8 cellular contexts compared by ENCODE assay signal in the genomic region with DNA sequence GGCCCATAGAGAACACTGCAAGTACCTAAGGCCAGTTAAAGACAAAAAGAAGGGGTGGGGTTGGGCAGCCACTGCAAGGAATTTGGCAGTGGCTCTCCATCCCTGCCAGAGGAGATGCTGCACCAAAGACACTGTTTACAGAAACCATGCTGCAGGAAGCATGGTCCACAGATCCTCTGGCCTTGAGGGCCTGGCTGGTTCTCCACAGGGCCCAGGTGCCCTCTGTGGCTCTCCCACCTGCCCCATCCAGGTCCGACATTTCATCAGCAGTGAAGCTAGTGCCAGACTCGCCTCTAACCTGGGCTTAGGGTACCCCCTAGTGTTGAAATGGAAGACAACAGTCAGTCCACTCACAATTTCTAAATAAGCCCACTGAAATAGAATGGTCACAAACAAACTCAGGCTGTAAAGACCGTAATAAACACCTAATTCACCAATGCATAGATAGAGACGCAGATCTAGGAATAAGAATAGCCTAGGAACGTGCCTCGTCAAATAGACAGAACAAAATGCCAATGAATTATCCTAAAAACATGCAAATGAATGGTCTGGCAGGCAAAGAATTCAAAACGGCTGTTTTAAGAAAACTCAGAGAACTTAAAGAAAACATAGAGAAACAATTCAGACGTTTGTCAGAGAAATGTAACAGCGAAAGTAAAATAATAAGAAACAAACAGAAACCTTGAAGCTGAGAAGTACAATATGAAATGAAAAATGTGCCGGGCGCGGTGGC. TPM values are rescaled to one million over a fixed set of nuclear protein-coding genes. Genes with fewer than 3 reads are reported as not detected.
A peak's percentile ranks its signal among the peaks of the same experiment; 100 is the strongest.
DNase-seq lines count a peak whose midpoint lies in the region; ATAC-seq and TF ChIP-seq lines count a peak whose summit lies in the region.

No MANE protein-coding gene starts in this region.

- no peak overlapping the region for H3K4me2 ChIP-seq in neuronal stem cell (ENCODE audit: insufficient read depth, low read length, poor library complexity, severe bottlenecking)

- H3K79me1 ChIP-seq in neuronal stem cell (ENCODE audit: low read depth, low read length): no peaks in the 10 kb centered on the region

- TF ChIP-seq CTCF in epithelial cell of proximal tubule (conservative IDR thresholded peaks at IDR 0.05; ENCODE audit: low read depth, low read length): peak; percentile 77

- H2BK120ac ChIP-seq in neuronal stem cell (ENCODE audit: low read depth, low read length): no peak overlapping the region

- no peak overlapping the region for H2AFZ ChIP-seq in neuronal stem cell (ENCODE audit: low read length)

- H2AK5ac ChIP-seq in neuronal stem cell (ENCODE audit: low read depth, low read length): no peak overlapping the region

- WGBS in neuronal stem cell (ENCODE audit: extremely low coverage in 2 of 2, insufficient read length in 2 of 2, insufficient replicate concordance in 1 of 2), 2 donors: no CpG with 5 or more reads among the region's 12 CpGs

- H3K4me3 ChIP-seq in H7 (ENCODE audit: insufficient read depth, low read depth, low read length) (no peak overlapping the region), epithelial cell of proximal tubule (ENCODE audit: low read depth, low read length) (no peak overlapping the region), neuronal stem cell (ENCODE audit: low read length in 2 of 2) (no peak overlapping the region)

- H3K4me1 ChIP-seq in neuronal stem cell (ENCODE audit: control insufficient read depth in 2 of 2, insufficient read depth in 1 of 2, low read depth in 1 of 2, low read length in 2 of 2): no peaks in the 10 kb centered on the region

- H2BK15ac ChIP-seq in neuronal stem cell (ENCODE audit: low read length): no peak overlapping the region

- H3K9me3 ChIP-seq in neuronal stem cell (replicated peaks in 1 of 2; ENCODE audit: control insufficient read depth in 2 of 2, insufficient read depth in 1 of 2, low read depth in 1 of 2, low read length in 2 of 2): no peaks in the 10 kb centered on the region

- no peaks in the 10 kb centered on the region for H3K27me3 ChIP-seq in H7 (ENCODE audit: control insufficient read depth, insufficient read depth, low read length)
- H3K27me3 ChIP-seq in neuronal stem cell (ENCODE audit: control insufficient read depth in 3 of 3, insufficient read depth in 3 of 3, low read depth in 1 of 3, low read length in 3 of 3): no peaks in the 10 kb centered on the region

- no peaks in the 10 kb centered on the region for H3K36me3 ChIP-seq in H7 (replicated peaks; ENCODE audit: control insufficient read depth, insufficient read depth, low read length)
- no peaks in the 10 kb centered on the region for H3K36me3 ChIP-seq in neuronal stem cell (replicated peaks in 1 of 2; ENCODE audit: control insufficient read depth in 2 of 2, insufficient read depth in 2 of 2, low read length in 2 of 2)

- H3K27ac ChIP-seq in neuronal stem cell (replicated peaks; ENCODE audit: low read length): no peak overlapping the region

- H3K18ac ChIP-seq in neuronal stem cell (ENCODE audit: low read length): no peak overlapping the region

- no peak overlapping the region for H3K4ac ChIP-seq in neuronal stem cell (ENCODE audit: low read length)

- H3K9ac ChIP-seq in neuronal stem cell (ENCODE audit: low read depth, low read length, poor library complexity): no peak overlapping the region

- H3K14ac ChIP-seq in neuronal stem cell (ENCODE audit: low read length): no peak overlapping the region

- H2BK12ac ChIP-seq in neuronal stem cell (ENCODE audit: low read length): no peak overlapping the region

- ATAC-seq in GM18867 (IDR thresholded peaks at IDR 0.05; ENCODE audit: unreplicated experiment) (no peak), GM18870 (IDR thresholded peaks at IDR 0.05; ENCODE audit: unreplicated experiment) (no peak)

- no peak overlapping the region for H4K91ac ChIP-seq in neuronal stem cell (ENCODE audit: low read depth, low read length, poor library complexity)

- DNase-seq in CD1c-positive myeloid dendritic cell (ENCODE audit: extremely low spot score): peak; percentile 79
- peak; percentile 91 for DNase-seq in H7
- DNase-seq in NCI-H345 treated with DMSO at 0.1 percent for 48 hours (lab: John Stamatoyannopoulos, UW; ENCODE audit: unreplicated experiment): peak; percentile 63
- DNase-seq in activated CD4-positive, alpha-beta T cell treated with anti-CD3 and anti-CD28 coated beads, Interleukin-2, amount 50 U/mL, for 1 hour: peak; percentile 17
- peak; percentile 6 for DNase-seq in epithelial cell of proximal tubule (ENCODE audit: low read depth)
- peak; percentile 41 for DNase-seq in neuronal stem cell (ENCODE audit: low spot score)

- no peak overlapping the region for H4K8ac ChIP-seq in neuronal stem cell (ENCODE audit: low read depth, low read length)

- H3K23ac ChIP-seq in neuronal stem cell (ENCODE audit: low read depth, low read length, poor library complexity): peak overlapping the region; percentile 67

- no peak overlapping the region for H2BK5ac ChIP-seq in neuronal stem cell (ENCODE audit: low read length)

RNA-seq across cellular contexts. Expression of gene LYPD4, which starts 23.3 kb away (rescaled TPM):
- not detected in 2 replicates for total RNA-seq in H7 (2014; rRNA removed; shearing (Covaris generic))
- total RNA-seq in epithelial cell of proximal tubule: not detected in 2 replicates
- polyA plus RNA-seq in neuronal stem cell (2013, experiment 1 of 2): not detected
- not detected for polyA plus RNA-seq in neuronal stem cell (2013, experiment 2 of 2)

RNA-seq across cellular contexts. Expression of gene DMRTC2, which starts 23.7 kb away (rescaled TPM):
- not detected in 2 replicates for total RNA-seq in H7 (2014; rRNA removed; shearing (Covaris generic))
- total RNA-seq in epithelial cell of proximal tubule: not detected in 2 replicates
- polyA plus RNA-seq in neuronal stem cell (2013, experiment 1 of 2): not detected
- not detected for polyA plus RNA-seq in neuronal stem cell (2013, experiment 2 of 2)

RNA-seq across cellular contexts. Expression of gene CEACAM3, which starts 24.8 kb away (rescaled TPM):
- not detected in 2 replicates for total RNA-seq in H7 (2014; rRNA removed; shearing (Covaris generic))
- not detected in 2 replicates for total RNA-seq in epithelial cell of proximal tubule
- polyA plus RNA-seq in neuronal stem cell (2013, experiment 1 of 2): not detected
- polyA plus RNA-seq in neuronal stem cell (2013, experiment 2 of 2): not detected

RNA-seq across cellular contexts. Expression of gene RPS19, which starts 38.9 kb away (rescaled TPM):
- 2,022 and 3,019 TPM in 2 replicates for total RNA-seq in H7 (2014; rRNA removed; shearing (Covaris generic))
- 1,573 and 1,845 TPM in 2 replicates for total RNA-seq in epithelial cell of proximal tubule
- polyA plus RNA-seq in neuronal stem cell (2013, experiment 1 of 2): 4,580 TPM
- 4,472 TPM for polyA plus RNA-seq in neuronal stem cell (2013, experiment 2 of 2)

RNA-seq across cellular contexts. Expression of gene CD79A, which starts 55.9 kb away (rescaled TPM):
- total RNA-seq in H7 (2014; rRNA removed; shearing (Covaris generic)): 0.55 TPM in 1 of 2 replicates, not detected in the other
- not detected in 2 replicates for total RNA-seq in epithelial cell of proximal tubule
- 0.67 TPM for polyA plus RNA-seq in neuronal stem cell (2013, experiment 1 of 2)
- polyA plus RNA-seq in neuronal stem cell (2013, experiment 2 of 2): 0.64 TPM

Comparison
In these comparisons a context has a peak if more than half of its experiments do, and no peak if none do; other contexts are left out.
1. DNase-seq: peak in every context shown above with its lines; median percentile 91 in H7; 79 in CD1c-positive myeloid dendritic cell; 63 in NCI-H345 treated with DMSO at 0.1 percent for 48 hours; 41 in neuronal stem cell; 17 in activated CD4-positive, alpha-beta T cell treated with anti-CD3 and anti-CD28 coated beads, Interleukin-2, amount 50 U/mL, for 1 hour; 6 in epithelial cell of proximal tubule.